17 cellular contexts compared by ENCODE assay signal in genomic region chr18:48915621-48916425, GRCh38. TPM values are rescaled to one million over a fixed set of nuclear protein-coding genes. Genes with fewer than 3 reads are reported as not detected.
A peak's percentile ranks its signal among the peaks of the same experiment; 100 is the strongest.
DNase-seq lines count a peak whose midpoint lies in the region; TF ChIP-seq lines count a peak whose summit lies in the region.
"Had no signal": no experiment of that assay in that cellular context is flagged by ENCODE, and none has a peak within 500 bp of the region (broad histone marks: within the 10 kb centered on the region; RNA-seq: fewer than 3 reads in every experiment).

No MANE protein-coding gene starts in this region.

- CTCF ChIA-PET in A673 (lab: Charles Lee): no interaction called here

- peaks cover 3 to 12% (median 10%) of the 10 kb centered on the region in 3 donors for H3K36me3 Mint-ChIP-seq in immature natural killer cell
- peaks cover 7% of the 10 kb centered on the region for H3K36me3 Mint-ChIP-seq in progenitor cell of endocrine pancreas (ENCODE audit: insufficient read depth)

- H3K27ac Mint-ChIP-seq in immature natural killer cell (peak overlapping the region in 5 of 6 donors; percentile 35 to 77 (median 68)), progenitor cell of endocrine pancreas (peak overlapping the region; percentile 75)

- intact Hi-C loops in A673 (cut with micrococcal nuclease; ENCODE audit: unreplicated experiment) (no loop called here), colonic mucosa (cut with DNase I) (loop anchor here (10.0 kb wide), 1 partner anchor 241 kb away; no protein-coding TSS in a partner anchor)

- no peak for TF ChIP-seq CTCF in progenitor cell of endocrine pancreas (IDR thresholded peaks at IDR 0.05; ENCODE audit: unreplicated experiment)
- TF ChIP-seq CTCF in A673 (conservative IDR thresholded peaks at IDR 0.05; ENCODE audit: low read depth, low read length): no peak
- TF ChIP-seq CTCF in colonic mucosa (IDR thresholded peaks at IDR 0.05): no peak

- H3K36me3 ChIP-seq in A673 (ENCODE audit: insufficient read depth, low read length, poor library complexity, severe bottlenecking): peaks cover 2% of the 10 kb centered on the region
- H3K36me3 ChIP-seq in colonic mucosa: no peaks in the 10 kb centered on the region

- H3K9me3 Mint-ChIP-seq in immature natural killer cell: no peaks in the 10 kb centered on the region
- no peaks in the 10 kb centered on the region for H3K9me3 Mint-ChIP-seq in progenitor cell of endocrine pancreas (ENCODE audit: low read depth)
- H3K9me3 Mint-ChIP-seq: CD8-positive, alpha-beta memory T cell had no signal

- H3K27me3 Mint-ChIP-seq in immature natural killer cell (ENCODE audit: low read depth in 3 of 3) (peaks cover 8 to 22% (median 17%) of the 10 kb centered on the region in 3 donors), progenitor cell of endocrine pancreas (no peaks in the 10 kb centered on the region)
- H3K27me3 Mint-ChIP-seq: CD8-positive, alpha-beta memory T cell had no signal

- H3K4me3 ChIP-seq in A673 (ENCODE audit: low read depth, low read length, poor library complexity, severe bottlenecking) (no peak overlapping the region), colonic mucosa (no peak overlapping the region)
- H3K4me3 ChIP-seq: gastrocnemius medialis had no signal

- H3K9me3 ChIP-seq in A673 (ENCODE audit: low read depth, low read length, poor library complexity, severe bottlenecking) (no peaks in the 10 kb centered on the region), colonic mucosa (no peaks in the 10 kb centered on the region)
- H3K9me3 ChIP-seq: gastrocnemius medialis had no signal

- H3K4me1 ChIP-seq in A673 (ENCODE audit: insufficient read depth, low read length, poor library complexity, severe bottlenecking) (peaks cover 11% of the 10 kb centered on the region), colonic mucosa (no peaks in the 10 kb centered on the region)
- H3K4me1 ChIP-seq: gastrocnemius medialis had no signal

- POLR2A ChIA-PET in A673 (lab: Charles Lee; ENCODE audit: low non-redundant PET): no interaction called here

- H3K27ac ChIP-seq in A673 (ENCODE audit: low read depth, low read length, poor library complexity, severe bottlenecking) (no peak overlapping the region), colonic mucosa (no peak overlapping the region)
- H3K27ac ChIP-seq: gastrocnemius medialis, VCaP had no signal

- DNase-seq in DMS 273 (lab: John Stamatoyannopoulos, UW; ENCODE audit: unreplicated experiment) (peak; percentile 25), DMS 273 treated with DMSO at 0.1 percent for 48 hours (lab: John Stamatoyannopoulos, UW) (no peak), OCI-M1 (lab: John Stamatoyannopoulos, UW) (peak; percentile 50), immature natural killer cell (no peak), progenitor cell of endocrine pancreas (ENCODE audit: low spot score, unreplicated experiment) (no peak), A673 (ENCODE audit: low spot score) (no peak), colonic mucosa (no peak), HCEC 1CT (no peak)
- DNase-seq: 8988T; activated CD8-positive, alpha-beta memory T cell treated with anti-CD3 and anti-CD28 coated beads for 24 hours; activated naive CD4-positive, alpha-beta T cell treated with Interleukin-2 at 50 U/mL for 16 hours; gastrocnemius medialis; NCI-H2029; NK-92 treated with Interleukin-12 subunit alpha and Interleukin-12 subunit beta, amount 100 ng/mL, for 24 hours; stimulated activated naive CD4-positive, alpha-beta T cell had no signal

- H3K9ac ChIP-seq in colonic mucosa (ENCODE audit: low read depth in 2 of 2, low read length in 2 of 2): no peak overlapping the region

- no TSS peak for BruUV-seq in A673 (replicated peaks; lab: Mats Ljungman, UMichigan)

- H3K4me3 Mint-ChIP-seq in immature natural killer cell (no peak overlapping the region), progenitor cell of endocrine pancreas (ENCODE audit: low read depth) (peak overlapping the region; percentile 30)
- H3K4me3 Mint-ChIP-seq: CD8-positive, alpha-beta memory T cell had no signal

- H3K4me1 Mint-ChIP-seq in immature natural killer cell (peaks cover 57 to 70% of the 10 kb centered on the region in 2 donors), progenitor cell of endocrine pancreas (ENCODE audit: low read depth) (peaks cover 28% of the 10 kb centered on the region)

- H3K27me3 ChIP-seq in A673 (replicated peaks; ENCODE audit: insufficient read depth, low read depth, low read length, poor library complexity) (no peaks in the 10 kb centered on the region), colonic mucosa (no peaks in the 10 kb centered on the region)
- H3K27me3 ChIP-seq: gastrocnemius medialis had no signal

RNA-seq across cellular contexts. Expression of gene SMAD7, which starts 34.9 kb away (rescaled TPM):
- polyA plus RNA-seq in immature natural killer cell: 10 to 100 TPM; 10.1 to 17.4 (median 12.3) TPM
- total RNA-seq in progenitor cell of endocrine pancreas: 24.3 and 27.8 TPM in 2 replicates
- total RNA-seq in A673 (2021): 11.4 and 12.0 TPM in 2 replicates
- total RNA-seq in colonic mucosa: 10 to 100 TPM; 21.2 to 21.6 TPM

Comparison
In these comparisons a context has a peak if more than half of its experiments do, and no peak if none do; other contexts are left out.
1. DNase-seq: peak in DMS 273 (single experiment) and OCI-M1 (single experiment); none in DMS 273 treated with DMSO at 0.1 percent for 48 hours (single experiment), immature natural killer cell (0 of 3), progenitor cell of endocrine pancreas (single experiment), A673 (single experiment), colonic mucosa (single experiment) and HCEC 1CT (single experiment).